ENCODE assay signal across 2 cellular contexts in the genomic region with DNA sequence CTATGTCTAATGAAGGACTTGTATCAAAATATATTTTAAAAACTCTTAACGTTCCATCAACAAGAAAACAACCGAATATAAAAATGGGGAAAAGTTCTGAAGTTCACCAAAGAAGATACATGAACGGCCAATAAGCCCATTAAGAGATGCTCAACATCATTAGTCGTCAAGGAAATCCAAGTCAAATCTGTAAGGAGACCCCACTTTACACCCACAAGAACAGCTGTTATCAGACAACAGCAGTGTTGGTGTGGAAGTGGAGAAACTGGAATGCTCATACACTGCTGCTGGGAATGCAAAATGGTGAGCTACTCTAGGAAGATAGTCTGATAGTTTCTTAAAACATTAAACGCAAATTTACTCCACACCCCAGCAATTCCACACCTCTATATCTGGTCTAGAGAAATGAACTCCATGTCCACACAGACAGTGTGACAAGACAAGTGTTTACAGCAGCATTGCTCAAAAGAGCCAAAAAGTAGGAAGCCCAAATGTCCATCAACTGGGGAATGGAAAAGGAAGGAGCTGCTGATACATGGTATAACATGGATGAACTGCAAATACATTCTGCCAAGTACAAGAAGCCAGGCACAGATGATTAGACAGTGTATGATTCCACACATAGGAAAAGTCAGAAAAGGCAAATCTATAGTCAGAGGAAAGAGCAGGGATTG.
TF ChIP-seq lines count a peak whose summit lies in the region.

No MANE protein-coding gene starts in this region.

TF ChIP-seq in HepG2, 621 proteins besides CTCF, POLR2A, EP300 and RAD21:
- TF ChIP-seq RFX5 (IDR thresholded peaks at IDR 0.05; ENCODE audit: low read depth, low read length) (peak; percentile 40; the same call in 1 of the 2 replicates), ZNF616 (CRISPR knock-in tag; IDR thresholded peaks at IDR 0.05; ENCODE audit: low read depth) (no peak), SOX13 (IDR thresholded peaks at IDR 0.05) (no peak), SOX13 (CRISPR knock-in tag; conservative IDR thresholded peaks at IDR 0.05 in 1 of 2, IDR thresholded peaks at IDR 0.05 in 1 of 2) (no peak), RFX3 (CRISPR knock-in tag; IDR thresholded peaks at IDR 0.05) (no peak), POLR2AphosphoS2 (IDR thresholded peaks at IDR 0.05; ENCODE audit: low read depth, low read length) (no peak)
- TF ChIP-seq, protein P1, sequence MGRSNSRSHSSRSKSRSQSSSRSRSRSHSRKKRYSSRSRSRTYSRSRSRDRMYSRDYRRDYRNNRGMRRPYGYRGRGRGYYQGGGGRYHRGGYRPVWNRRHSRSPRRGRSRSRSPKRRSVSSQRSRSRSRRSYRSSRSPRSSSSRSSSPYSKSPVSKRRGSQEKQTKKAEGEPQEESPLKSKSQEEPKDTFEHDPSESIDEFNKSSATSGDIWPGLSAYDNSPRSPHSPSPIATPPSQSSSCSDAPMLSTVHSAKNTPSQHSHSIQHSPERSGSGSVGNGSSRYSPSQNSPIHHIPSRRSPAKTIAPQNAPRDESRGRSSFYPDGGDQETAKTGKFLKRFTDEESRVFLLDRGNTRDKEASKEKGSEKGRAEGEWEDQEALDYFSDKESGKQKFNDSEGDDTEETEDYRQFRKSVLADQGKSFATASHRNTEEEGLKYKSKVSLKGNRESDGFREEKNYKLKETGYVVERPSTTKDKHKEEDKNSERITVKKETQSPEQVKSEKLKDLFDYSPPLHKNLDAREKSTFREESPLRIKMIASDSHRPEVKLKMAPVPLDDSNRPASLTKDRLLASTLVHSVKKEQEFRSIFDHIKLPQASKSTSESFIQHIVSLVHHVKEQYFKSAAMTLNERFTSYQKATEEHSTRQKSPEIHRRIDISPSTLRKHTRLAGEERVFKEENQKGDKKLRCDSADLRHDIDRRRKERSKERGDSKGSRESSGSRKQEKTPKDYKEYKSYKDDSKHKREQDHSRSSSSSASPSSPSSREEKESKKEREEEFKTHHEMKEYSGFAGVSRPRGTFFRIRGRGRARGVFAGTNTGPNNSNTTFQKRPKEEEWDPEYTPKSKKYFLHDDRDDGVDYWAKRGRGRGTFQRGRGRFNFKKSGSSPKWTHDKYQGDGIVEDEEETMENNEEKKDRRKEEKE (IDR thresholded peaks at IDR 0.05), result no peak

TF ChIP-seq in GM12891, 5 proteins besides CTCF, POLR2A, EP300 and RAD21:
- TF ChIP-seq PAX5 (IDR thresholded peaks at IDR 0.05; ENCODE audit: insufficient read depth, low read length, severe bottlenecking), result no peak
- no peak for TF ChIP-seq SPI1 (IDR thresholded peaks at IDR 0.05; ENCODE audit: low read depth, low read length)
- no peak for TF ChIP-seq TAF1 (IDR thresholded peaks at IDR 0.05; ENCODE audit: low read depth, low read length)
- no peak for TF ChIP-seq POU2F2 (IDR thresholded peaks at IDR 0.05; ENCODE audit: low read depth, low read length)
- TF ChIP-seq POLR2AphosphoS5 (IDR thresholded peaks at IDR 0.05; ENCODE audit: low read depth, low read length), result no peak
TF ChIP-seq in GM12891: peak in this region for 0.
